27 cellular contexts compared by ENCODE assay signal in the genomic region with DNA sequence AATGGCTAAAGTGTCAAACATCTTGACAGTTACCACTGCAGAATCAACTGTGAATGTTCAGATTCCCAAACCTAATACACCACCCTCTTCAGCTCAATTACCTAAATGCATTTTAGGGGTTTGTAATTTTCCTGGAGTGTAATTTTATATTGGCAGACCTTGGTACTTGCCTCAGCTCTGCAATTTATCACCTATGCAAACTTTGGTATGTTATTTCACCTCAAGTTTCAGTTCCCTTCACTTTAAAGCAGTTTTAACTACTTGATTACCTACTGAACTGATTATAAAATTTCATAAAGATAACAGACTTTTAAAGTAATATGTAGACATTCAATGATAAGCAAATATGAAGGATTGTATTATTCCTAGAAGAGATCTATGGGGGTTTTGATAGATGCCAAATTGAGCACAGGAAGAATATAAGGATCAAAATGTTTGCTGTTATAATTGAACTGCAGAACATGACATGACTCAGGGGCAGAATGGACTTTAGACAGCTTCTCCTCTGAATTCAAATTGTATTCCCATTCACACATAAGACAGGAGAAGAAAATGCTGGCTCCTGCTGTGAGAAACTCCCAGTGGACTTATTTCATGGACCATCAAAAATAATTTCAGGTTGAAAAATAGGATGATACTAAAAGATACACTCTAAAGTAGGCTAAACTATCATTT.
"Had no signal": no experiment of that assay in that cellular context is flagged by ENCODE, and none has a peak within 500 bp of the region (broad histone marks: within the 10 kb centered on the region; RNA-seq: fewer than 3 reads in every experiment).

No MANE protein-coding gene starts in this region.

- H3K4me3 ChIP-seq: ascending aorta, cardiac muscle cell, Peyer's patch, SJSA1 had no signal

- H3K27ac ChIP-seq: ascending aorta, cardiac muscle cell, SJSA1 had no signal

- FAIRE-seq: TTC549 had no signal

- H3K4me1 ChIP-seq: ascending aorta, Peyer's patch, SJSA1 had no signal

- H3K36me3 ChIP-seq: ascending aorta, cardiac muscle cell, Peyer's patch, SJSA1 had no signal

- H3K4me2 ChIP-seq: SK-N-SH had no signal

- H3K9me3 ChIP-seq: ascending aorta, Peyer's patch, SJSA1, SK-N-SH had no signal

- H3K9ac ChIP-seq: SK-N-SH had no signal

- DNase-seq: activated CD4-positive, alpha-beta memory T cell treated with anti-CD3 and anti-CD28 coated beads for 36 hours; activated CD4-positive, alpha-beta T cell treated with anti-CD3 and anti-CD28 coated beads for 4 hours; activated CD4-positive, alpha-beta T cell treated with anti-CD3 and anti-CD28 coated beads, Interleukin-2, amount 50 U/mL, for 1 hour; activated CD8-positive, alpha-beta memory T cell treated with anti-CD3 and anti-CD28 coated beads, Interleukin-2, amount 50 U/mL, for 4 hours; activated effector memory CD4-positive, alpha-beta T cell treated with Interleukin-2 at 50 U/mL for 16 hours; activated naive CD4-positive, alpha-beta T cell; activated naive CD4-positive, alpha-beta T cell treated with anti-CD3 and anti-CD28 coated beads, Interleukin-2, amount 50 U/mL, for 16 hours; activated naive CD8-positive, alpha-beta T cell treated with anti-CD3 and anti-CD28 coated beads for 36 hours; activated T-cell treated with anti-CD3 and anti-CD28 coated beads, Interleukin-2, amount 50 U/mL, for 48 hours; amniotic stem cell; NCI-H1048; NCI-H1436; NCI-H1694; NCI-H1930; NCI-H2081 treated with DMSO at 0.1 percent for 48 hours; NCI-H510A; NCI-H526; NK-92 treated with Interleukin-12 subunit alpha and Interleukin-12 subunit beta, amount 100 ng/mL, for 24 hours; PC-3; RPMI8226; SHP77 treated with DMSO at 0.1 percent for 48 hours; SK-N-SH had no signal

- H3K27me3 ChIP-seq: ascending aorta, cardiac muscle cell, Peyer's patch, SJSA1 had no signal
